Comparison of ENCODE assay signal across 18 cellular contexts in genomic region chr4:78544681-78545080, GRCh38. TPM values are rescaled to one million over a fixed set of nuclear protein-coding genes. Genes with fewer than 3 reads are reported as not detected.
"Had no signal": no experiment of that assay in that cellular context is flagged by ENCODE, and none has a peak within 500 bp of the region (broad histone marks: within the 10 kb centered on the region; RNA-seq: fewer than 3 reads in every experiment).

No MANE protein-coding gene starts in this region.

- H3K27ac ChIP-seq: neural progenitor cell had no signal

- H3K4me2 ChIP-seq: neural progenitor cell had no signal

- ATAC-seq: heart left ventricle; stimulated activated naive CD8-positive, alpha-beta T cell treated with anti-CD3 and anti-CD28 coated beads, Interleukin-15, amount 100 ng/mL, for 72 hours had no signal

- DNase-seq: activated CD4-positive, alpha-beta T cell treated with anti-CD3 and anti-CD28 coated beads, Interleukin-2, amount 50 U/mL, for 4 hours; activated CD4-positive, CD25-positive, alpha-beta regulatory T cell treated with anti-CD3 and anti-CD28 coated beads, Interleukin-2, amount 50 U/mL, for 72 hours; activated naive CD4-positive, alpha-beta T cell treated with anti-CD3 and anti-CD28 coated beads, Interleukin-2, amount 10 ng/mL, durations not matched to agents 7 days and 5 days; caudate nucleus; heart left ventricle; left cardiac atrium; naive B cell; sigmoid colon; stimulated activated CD4-positive, alpha-beta T cell treated with anti-CD3 and anti-CD28 coated beads, Interleukin-1b, Interleukin-23, amount 100 ng/mL, for 48 hours; stimulated activated naive CD8-positive, alpha-beta T cell treated with anti-CD3 and anti-CD28 coated beads, Interleukin-15, amount 100 ng/mL, for 72 hours; upper lobe of left lung had no signal

- H3K9me3 ChIP-seq: esophagus muscularis mucosa, heart left ventricle, sigmoid colon, upper lobe of left lung had no signal

- FAIRE-seq: astrocyte, colon, endometrium had no signal

- H3K4me3 ChIP-seq: esophagus muscularis mucosa, heart left ventricle, lung, neural progenitor cell, sigmoid colon, upper lobe of left lung had no signal

RNA-seq across cellular contexts. Expression of gene ANXA3, which starts 6.9 kb away (rescaled TPM):
- total RNA-seq: activated T-helper 2 cell treated with anti-CD3 and anti-CD28 coated beads, Interferon-gamma antibody, Interleukin-2, Interleukin-4, amounts not matched to agents 10 μg/mL and 5 μg/mL and 100 μg/mL, durations not matched to agents 14 hours and 24 hours and 36 hours had no signal
